ENCODE assay signal across 24 cellular contexts in genomic region chr2:215933141-215933540, GRCh38.
"Had no signal": no experiment of that assay in that cellular context is flagged by ENCODE, and none has a peak within 500 bp of the region (broad histone marks: within the 10 kb centered on the region; RNA-seq: fewer than 3 reads in every experiment).

No MANE protein-coding gene starts in this region.

- H3K36me3 ChIP-seq: brain microvascular endothelial cell, SJCRH30, WERI-Rb-1 had no signal

- H3K4me2 ChIP-seq: PC-9, SK-N-SH had no signal

- H3K4me3 ChIP-seq: PC-9, SJCRH30 had no signal

- H3K27ac ChIP-seq: brain microvascular endothelial cell, PC-9, SJCRH30, WERI-Rb-1 had no signal

- H3K9me3 ChIP-seq: SJCRH30, SK-N-SH had no signal

- H3K27me3 ChIP-seq: brain microvascular endothelial cell, SJCRH30 had no signal

- H2AFZ ChIP-seq: PC-9 had no signal

- ATAC-seq: activated CD4-positive, alpha-beta T cell treated with anti-CD3 and anti-CD28 coated beads for 36 hours; activated T-helper 17 cell treated with anti-CD3 and anti-CD28 coated beads, Interleukin-2, amount 50 U/mL, for 72 hours had no signal

- DNase-seq: activated CD4-positive, alpha-beta memory T cell treated with anti-CD3 and anti-CD28 coated beads, Interleukin-2, amount 10 ng/mL, durations not matched to agents 7 days and 5 days; activated CD4-positive, alpha-beta T cell treated with anti-CD3 and anti-CD28 coated beads for 36 hours; activated CD4-positive, alpha-beta T cell treated with anti-CD3 and anti-CD28 coated beads, Interleukin-2, amount 50 U/mL, for 1 hour; activated gamma-delta T cell; activated naive CD4-positive, alpha-beta T cell treated with anti-CD3 and anti-CD28 coated beads for 36 hours; activated naive CD8-positive, alpha-beta T cell treated with anti-CD3 and anti-CD28 coated beads for 36 hours; activated T-cell treated with anti-CD3 and anti-CD28 coated beads for 4 hours; activated T-cell treated with anti-CD3 and anti-CD28 coated beads, Interleukin-2, amount 50 U/mL, for 48 hours; brain microvascular endothelial cell; central memory CD4-positive, alpha-beta T cell; MM.1S; NCI-H1105; NCI-H1436; NCI-H187; NCI-H2081; NCI-H446; NCI-H524; PC-9; Right ventricle myocardium superior; SJCRH30; SK-N-SH; T-helper 1 cell; WERI-Rb-1 had no signal

- H3K9ac ChIP-seq: SK-N-SH had no signal
